ENCODE assay signal across 43 cellular contexts in genomic region chr6:166151798-166152197, GRCh38. TPM values are rescaled to one million over a fixed set of nuclear protein-coding genes. Genes with fewer than 3 reads are reported as not detected.
"Had no signal": no experiment of that assay in that cellular context is flagged by ENCODE, and none has a peak within 500 bp of the region (broad histone marks: within the 10 kb centered on the region; RNA-seq: fewer than 3 reads in every experiment).

No MANE protein-coding gene starts in this region.

- ATAC-seq: activated naive CD4-positive, alpha-beta T cell treated with anti-CD3 and anti-CD28 coated beads, Interleukin-2, amount 50 U/mL, for 72 hours; activated naive CD8-positive, alpha-beta T cell treated with anti-CD3 and anti-CD28 coated beads, Interleukin-2, amount 50 U/mL, for 24 hours; activated T-cell treated with anti-CD3 and anti-CD28 coated beads, Interleukin-2, amount 50 U/mL, for 4 hours; activated T-cell treated with anti-CD3 and anti-CD28 coated beads, Interleukin-2, amount 50 U/mL, for 72 hours; activated T-helper 17 cell treated with anti-CD3 and anti-CD28 coated beads, Interleukin-2, amount 50 U/mL, for 72 hours; body of pancreas had no signal

- DNase-seq: activated effector memory CD4-positive, alpha-beta T cell treated with anti-CD3 and anti-CD28 coated beads, Interleukin-2, amount 50 U/mL, for 16 hours; activated effector memory CD4-positive, alpha-beta T cell treated with Interleukin-2 at 50 U/mL for 16 hours; activated gamma-delta T cell; activated gamma-delta T cell treated with Interleukin-2 at 50 U/mL for 16 hours; activated naive CD4-positive, alpha-beta T cell; activated naive CD4-positive, alpha-beta T cell treated with anti-CD3 and anti-CD28 coated beads for 36 hours; activated naive CD4-positive, alpha-beta T cell treated with anti-CD3 and anti-CD28 coated beads, Interleukin-2, amount 10 ng/mL, durations not matched to agents 7 days and 5 days; activated naive CD4-positive, alpha-beta T cell treated with anti-CD3 and anti-CD28 coated beads, Interleukin-2, amount 50 U/mL, for 16 hours; activated naive CD4-positive, alpha-beta T cell treated with Interleukin-2 at 50 U/mL for 16 hours; activated naive CD8-positive, alpha-beta T cell treated with anti-CD3 and anti-CD28 coated beads for 36 hours; activated naive CD8-positive, alpha-beta T cell treated with anti-CD3 and anti-CD28 coated beads, Interleukin-2, amount 10 ng/mL, durations not matched to agents 7 days and 5 days; activated naive CD8-positive, alpha-beta T cell treated with anti-CD3 and anti-CD28 coated beads, Interleukin-2, amount 50 U/mL, for 24 hours; activated T-cell treated with anti-CD3 and anti-CD28 coated beads, Interleukin-2, amount 50 U/mL, for 24 hours; activated T-cell treated with anti-CD3 and anti-CD28 coated beads, Interleukin-2, amount 50 U/mL, for 4 hours; activated T-cell treated with anti-CD3 and anti-CD28 coated beads, Interleukin-2, amount 50 U/mL, for 48 hours; activated T-cell treated with anti-CD3 and anti-CD28 coated beads, Interleukin-2, amount 50 U/mL, for 72 hours; adrenal gland; amniotic stem cell; amygdala; anterior cingulate cortex; aorta; body of pancreas; brain microvascular endothelial cell; caudate nucleus; central memory CD4-positive, alpha-beta T cell; cerebellar nuclear complex had no signal

- H3K4me3 Mint-ChIP-seq: activated naive CD4-positive, alpha-beta T cell treated with anti-CD3 and anti-CD28 coated beads for 36 hours; activated naive CD4-positive, alpha-beta T cell treated with anti-CD3 and anti-CD28 coated beads, Interleukin-2, amount 10 ng/mL, durations not matched to agents 7 days and 5 days; activated naive CD4-positive, alpha-beta T cell treated with anti-CD3 and anti-CD28 coated beads, Interleukin-2, amount 50 U/mL, for 24 hours; activated naive CD8-positive, alpha-beta T cell; activated naive CD8-positive, alpha-beta T cell treated with anti-CD3 and anti-CD28 coated beads for 36 hours; activated naive CD8-positive, alpha-beta T cell treated with anti-CD3 and anti-CD28 coated beads, Interleukin-2, amount 10 ng/mL, durations not matched to agents 7 days and 5 days; activated naive CD8-positive, alpha-beta T cell treated with anti-CD3 and anti-CD28 coated beads, Interleukin-2, amount 50 U/mL, for 24 hours; activated T-cell treated with anti-CD3 and anti-CD28 coated beads, Interleukin-2, amount 50 U/mL, for 24 hours; activated T-cell treated with anti-CD3 and anti-CD28 coated beads, Interleukin-2, amount 50 U/mL, for 4 hours; activated T-cell treated with anti-CD3 and anti-CD28 coated beads, Interleukin-2, amount 50 U/mL, for 72 hours; activated T-helper 1 cell treated with anti-CD3 and anti-CD28 coated beads, Interleukin-12 subunit alpha, Interleukin-12 subunit beta, Interleukin-2, Interleukin-4 antibody, amounts not matched to agents 30 ng/mL and 10 ng/mL and 1 ng/mL, durations not matched to agents 14 hours and 24 hours and 36 hours; activated T-helper 17 cell treated with anti-CD3 and anti-CD28 coated beads, Interleukin-2, amount 50 U/mL, for 72 hours; brain; central memory CD8-positive, alpha-beta T cell had no signal

- H3K27ac Mint-ChIP-seq: activated naive CD4-positive, alpha-beta T cell treated with anti-CD3 and anti-CD28 coated beads for 36 hours; activated naive CD4-positive, alpha-beta T cell treated with anti-CD3 and anti-CD28 coated beads, Interleukin-2, amount 10 ng/mL, durations not matched to agents 7 days and 5 days; activated naive CD4-positive, alpha-beta T cell treated with anti-CD3 and anti-CD28 coated beads, Interleukin-2, amount 50 U/mL, for 24 hours; activated naive CD4-positive, alpha-beta T cell treated with anti-CD3 and anti-CD28 coated beads, Interleukin-2, amount 50 U/mL, for 72 hours; activated naive CD8-positive, alpha-beta T cell; activated naive CD8-positive, alpha-beta T cell treated with anti-CD3 and anti-CD28 coated beads for 36 hours; activated naive CD8-positive, alpha-beta T cell treated with anti-CD3 and anti-CD28 coated beads, Interleukin-2, amount 10 ng/mL, durations not matched to agents 7 days and 5 days; activated naive CD8-positive, alpha-beta T cell treated with anti-CD3 and anti-CD28 coated beads, Interleukin-2, amount 50 U/mL, for 24 hours; activated T-cell treated with anti-CD3 and anti-CD28 coated beads, Interleukin-2, amount 50 U/mL, for 24 hours; activated T-cell treated with anti-CD3 and anti-CD28 coated beads, Interleukin-2, amount 50 U/mL, for 72 hours; activated T-helper 1 cell treated with anti-CD3 and anti-CD28 coated beads, Interleukin-12 subunit alpha, Interleukin-12 subunit beta, Interleukin-2, Interleukin-4 antibody, amounts not matched to agents 30 ng/mL and 10 ng/mL and 1 ng/mL, durations not matched to agents 14 hours and 24 hours and 36 hours; activated T-helper 17 cell treated with anti-CD3 and anti-CD28 coated beads, Interleukin-2, amount 50 U/mL, for 72 hours; activated T-helper 2 cell treated with anti-CD3 and anti-CD28 coated beads, Interferon-gamma antibody, Interleukin-2, Interleukin-4, amounts not matched to agents 10 μg/mL and 5 μg/mL and 100 μg/mL, durations not matched to agents 14 hours and 24 hours and 36 hours; brain had no signal

- H3K36me3 ChIP-seq: adrenal gland, ascending aorta, brain microvascular endothelial cell, breast epithelium, cardiac muscle cell had no signal

- H3K9me3 Mint-ChIP-seq: activated T-helper 1 cell treated with anti-CD3 and anti-CD28 coated beads, Interleukin-12 subunit alpha, Interleukin-12 subunit beta, Interleukin-2, Interleukin-4 antibody, amounts not matched to agents 30 ng/mL and 10 ng/mL and 1 ng/mL, durations not matched to agents 14 hours and 24 hours and 36 hours; activated T-helper 17 cell treated with anti-CD3 and anti-CD28 coated beads, Interleukin-2, amount 50 U/mL, for 72 hours had no signal

- H3K27me3 ChIP-seq: ascending aorta, body of pancreas, brain microvascular endothelial cell, cardiac muscle cell had no signal

- H3K4me1 Mint-ChIP-seq: activated naive CD4-positive, alpha-beta T cell treated with anti-CD3 and anti-CD28 coated beads, Interleukin-2, amount 10 ng/mL, durations not matched to agents 7 days and 5 days; activated naive CD4-positive, alpha-beta T cell treated with anti-CD3 and anti-CD28 coated beads, Interleukin-2, amount 50 U/mL, for 24 hours; activated naive CD8-positive, alpha-beta T cell treated with anti-CD3 and anti-CD28 coated beads for 36 hours; activated naive CD8-positive, alpha-beta T cell treated with anti-CD3 and anti-CD28 coated beads, Interleukin-2, amount 10 ng/mL, durations not matched to agents 7 days and 5 days; activated naive CD8-positive, alpha-beta T cell treated with anti-CD3 and anti-CD28 coated beads, Interleukin-2, amount 50 U/mL, for 24 hours; activated T-helper 17 cell treated with anti-CD3 and anti-CD28 coated beads, Interleukin-2, amount 50 U/mL, for 72 hours; brain; central memory CD8-positive, alpha-beta T cell had no signal

- H3K4me3 ChIP-seq: adrenal gland, ascending aorta, body of pancreas, breast epithelium, cardiac muscle cell had no signal

- H3K36me3 Mint-ChIP-seq: activated naive CD4-positive, alpha-beta T cell treated with anti-CD3 and anti-CD28 coated beads, Interleukin-2, amount 10 ng/mL, durations not matched to agents 7 days and 5 days; activated naive CD8-positive, alpha-beta T cell treated with anti-CD3 and anti-CD28 coated beads for 36 hours; activated naive CD8-positive, alpha-beta T cell treated with anti-CD3 and anti-CD28 coated beads, Interleukin-2, amount 10 ng/mL, durations not matched to agents 7 days and 5 days; brain had no signal

- H3K27ac ChIP-seq: adrenal gland, ascending aorta, body of pancreas, brain microvascular endothelial cell, breast epithelium, cardiac muscle cell had no signal

- FAIRE-seq: astrocyte, bronchial epithelial cell had no signal

- H3K4me1 ChIP-seq: adrenal gland, ascending aorta, body of pancreas, breast epithelium had no signal

RNA-seq across cellular contexts. Expression of gene TBXT, which starts 15.9 kb away (rescaled TPM):
- total RNA-seq: activated naive CD4-positive, alpha-beta T cell treated with anti-CD3 and anti-CD28 coated beads for 36 hours; activated naive CD4-positive, alpha-beta T cell treated with anti-CD3 and anti-CD28 coated beads, Interleukin-2, amount 50 U/mL, for 72 hours; activated naive CD8-positive, alpha-beta T cell treated with anti-CD3 and anti-CD28 coated beads for 36 hours; activated naive CD8-positive, alpha-beta T cell treated with anti-CD3 and anti-CD28 coated beads, Interleukin-2, amount 10 ng/mL, durations not matched to agents 7 days and 5 days; activated T-cell treated with anti-CD3 and anti-CD28 coated beads, Interleukin-2, amount 50 U/mL, for 4 hours; activated T-cell treated with anti-CD3 and anti-CD28 coated beads, Interleukin-2, amount 50 U/mL, for 72 hours; activated T-helper 1 cell treated with anti-CD3 and anti-CD28 coated beads, Interleukin-12 subunit alpha, Interleukin-12 subunit beta, Interleukin-2, Interleukin-4 antibody, amounts not matched to agents 30 ng/mL and 10 ng/mL and 1 ng/mL, durations not matched to agents 14 hours and 24 hours and 36 hours; activated T-helper 17 cell treated with anti-CD3 and anti-CD28 coated beads, Interleukin-2, amount 50 U/mL, for 72 hours; activated T-helper 2 cell treated with anti-CD3 and anti-CD28 coated beads, Interferon-gamma antibody, Interleukin-2, Interleukin-4, amounts not matched to agents 10 μg/mL and 5 μg/mL and 100 μg/mL, durations not matched to agents 14 hours and 24 hours and 36 hours; adrenal gland; aorta; ascending aorta; astrocyte; body of pancreas; breast epithelium; bronchial epithelial cell; cardiac muscle cell; cardiac septum; cerebellum; chondrocyte had no signal
- polyA plus RNA-seq: adipose tissue, adrenal gland, aorta, cardiac muscle cell had no signal
